In the genomic region with DNA sequence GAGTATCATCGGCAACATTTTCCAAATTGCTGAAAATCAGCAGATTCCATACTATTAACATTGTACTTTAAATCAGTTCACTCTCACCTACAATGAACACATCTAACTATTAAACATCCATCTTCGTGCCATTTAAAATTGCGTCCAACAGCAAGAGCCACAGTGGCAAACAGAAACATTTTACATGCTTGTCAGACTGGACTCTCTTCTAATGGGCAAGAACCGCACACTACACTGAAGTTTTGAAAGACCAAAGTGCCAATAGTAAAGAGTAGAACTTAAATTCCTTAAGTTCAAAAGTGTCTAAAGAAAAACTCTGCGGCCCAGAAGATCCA, we compare ENCODE assay signal across 8 cellular contexts. TPM values are rescaled to one million over a fixed set of nuclear protein-coding genes. Genes with fewer than 3 reads are reported as not detected.
A peak's percentile ranks its signal among the peaks of the same experiment; 100 is the strongest.
DNase-seq lines count a peak whose midpoint lies in the region; ATAC-seq and TF ChIP-seq lines count a peak whose summit lies in the region.

No MANE protein-coding gene starts in this region.

- 0 to 1% (median 0%) methylated on average over 5 of the region's 5 CpGs for WGBS in heart left ventricle, 4 donors
- WGBS in aorta, 2 donors: 0 to 1% methylated on average over 5 of the region's 5 CpGs

- H3K36me3 ChIP-seq in heart left ventricle (peaks cover 0 to 78% (median 69%) of the 10 kb centered on the region in 9 donors), mucosa of descending colon (ENCODE audit: low read depth) (no peaks in the 10 kb centered on the region), aorta (ENCODE audit: control insufficient read depth in 1 of 2, insufficient read depth in 2 of 2, low read length in 1 of 2) (peaks cover 2 to 5% of the 10 kb centered on the region in 2 donors)

- no peaks in the 10 kb centered on the region for H3K9me3 ChIP-seq in heart left ventricle
- H3K9me3 ChIP-seq in mucosa of descending colon: no peaks in the 10 kb centered on the region
- H3K9me3 ChIP-seq in aorta (ENCODE audit: control insufficient read depth, low read length): no peaks in the 10 kb centered on the region

- H3K4me3 ChIP-seq in heart left ventricle (peak overlapping the region; percentile 63 to 98 (median 82)), cardiac fibroblast (replicated peaks in 1 of 2; ENCODE audit: low read depth in 2 of 2, low read length in 2 of 2) (peak overlapping the region; percentile 90 to 91), mucosa of descending colon (peak overlapping the region; percentile 80), aorta (ENCODE audit: low read length in 2 of 2) (peak overlapping the region; percentile 46 to 58)

- ATAC-seq in heart left ventricle (no peak), left ventricle myocardium superior (no peak), mucosa of descending colon (no peak), aorta (ENCODE audit: low FRiP score) (no peak), HG02884 (IDR thresholded peaks at IDR 0.05; ENCODE audit: unreplicated experiment) (no peak)

- no peaks in the 10 kb centered on the region for H3K27me3 ChIP-seq in heart left ventricle
- no peaks in the 10 kb centered on the region for H3K27me3 ChIP-seq in aorta (ENCODE audit: control insufficient read depth in 1 of 2, insufficient read depth in 2 of 2, low read length in 1 of 2)

- peak overlapping the region in 11 of 12 donors; percentile 66 to 90 (median 82) for H3K27ac ChIP-seq in heart left ventricle
- peak overlapping the region; percentile 55 to 71 for H3K27ac ChIP-seq in aorta (ENCODE audit: low read depth in 1 of 2, low read length in 2 of 2)

- H3K4me1 ChIP-seq in heart left ventricle: peaks cover 8 to 56% (median 47%) of the 10 kb centered on the region in 12 donors
- peaks cover 19% of the 10 kb centered on the region for H3K4me1 ChIP-seq in mucosa of descending colon (ENCODE audit: low read depth)
- H3K4me1 ChIP-seq in aorta (ENCODE audit: control insufficient read depth in 1 of 2, insufficient read depth in 2 of 2, low read length in 2 of 2): peaks cover 0 to 12% of the 10 kb centered on the region in 2 donors

- TF ChIP-seq CTCF in heart left ventricle (IDR thresholded peaks at IDR 0.05) (no peak), cardiac fibroblast (IDR thresholded peaks at IDR 0.05; ENCODE audit: low read depth, low read length) (no peak), mucosa of descending colon (IDR thresholded peaks at IDR 0.05) (no peak)

- intact Hi-C loops in heart left ventricle (cut with DNase I): no loop called here
- intact Hi-C loops in left ventricle myocardium superior (cut with micrococcal nuclease): loop anchor here (10.0 kb wide), 1 partner anchor 285 kb away; no protein-coding TSS in a partner anchor
- intact Hi-C loops in mucosa of descending colon (cut with DNase I, micrococcal nuclease): no loop called here
- intact Hi-C loops in aorta (cut with DNase I): loop anchor here in 1 of 2 donors (10.0 kb wide), 1 partner anchor 1495 kb away; no protein-coding TSS in a partner anchor

- no peak for TF ChIP-seq POLR2A in heart left ventricle (IDR thresholded peaks at IDR 0.05)

- DNase-seq in heart left ventricle (no peak), left ventricle myocardium superior (no peak), cardiac fibroblast (ENCODE audit: low read depth in 2 of 2) (no peak), mucosa of descending colon (no peak), aorta (no peak), glomerular visceral epithelial cell (ENCODE audit: extremely low spot score) (no peak), globus pallidus (ENCODE audit: low spot score) (no peak)

RNA-seq across cellular contexts. Expression of a gene that starts 0.7 kb away (rescaled TPM):
- total RNA-seq in heart left ventricle (100 to 1,000 TPM; 391 to 919 (median 767) TPM), left ventricle myocardium superior (683 TPM), mucosa of descending colon (1,000 to 10,000 TPM in 1 of 3 donors, 100 to 1,000 TPM in 2; 898 to 1,128 (median 938) TPM), aorta (1,000 to 10,000 TPM in 1 of 2 donors, 100 to 1,000 TPM in 1; 879 to 1,023 TPM)
- polyA plus RNA-seq in heart left ventricle (1,000 to 10,000 TPM; 1,532 to 3,186 TPM), aorta (1,000 to 10,000 TPM; 2,909 to 8,103 TPM)

RNA-seq across cellular contexts. Expression of a gene that starts 11.9 kb away (rescaled TPM):
- total RNA-seq in heart left ventricle: 10 to 100 TPM; 16.5 to 63.2 (median 22.9) TPM
- 10 to 100 TPM; 20.2 to 30.8 TPM for polyA plus RNA-seq in heart left ventricle
- 25.9 TPM for total RNA-seq in left ventricle myocardium superior
- total RNA-seq in mucosa of descending colon: 100 to 1,000 TPM in 2 of 3 donors, 10 to 100 TPM in 1; 88.6 to 168 (median 127) TPM
- total RNA-seq in aorta: 10 to 100 TPM; 58.6 to 69.4 TPM
- 10 to 100 TPM; 57.6 to 60.1 TPM for polyA plus RNA-seq in aorta
